1 cellular context compared by ENCODE assay signal in the genomic region with DNA sequence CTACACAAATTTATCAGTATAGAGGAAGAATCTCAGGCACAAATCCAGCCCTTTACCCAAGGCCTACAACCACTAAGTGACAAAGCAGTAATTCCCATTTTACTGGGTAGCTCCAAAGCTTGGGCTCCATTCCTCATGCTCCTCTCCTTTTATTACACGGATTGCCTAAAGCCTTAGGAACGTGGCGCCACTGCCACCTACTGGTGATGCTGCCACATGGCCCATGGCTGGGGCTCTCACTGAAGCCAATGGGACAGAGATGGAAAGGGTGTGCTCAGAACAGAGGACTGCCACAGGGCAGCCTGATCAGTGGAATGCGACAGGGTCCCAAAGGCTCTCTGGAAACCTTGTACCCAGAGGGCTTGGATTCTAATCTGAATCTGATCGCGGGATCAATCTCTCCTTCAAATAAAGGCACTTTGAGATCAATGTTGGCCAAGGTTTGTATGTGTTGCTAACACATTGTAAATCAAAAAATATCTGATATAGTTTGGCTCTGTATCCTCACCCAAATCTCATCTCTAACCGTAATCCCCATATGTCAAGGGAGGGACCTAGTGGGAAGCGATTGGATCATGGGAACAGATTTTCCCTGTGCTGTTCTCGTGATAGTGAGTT.
TF ChIP-seq lines count a peak whose summit lies in the region.

No MANE protein-coding gene starts in this region.

TF ChIP-seq in H1, 55 proteins besides CTCF, POLR2A, EP300 and RAD21 (continued from another document):
- TF ChIP-seq SP1 (IDR thresholded peaks at IDR 0.05; ENCODE audit: low read depth, low read length) (0 out of 2 replicates have a peak, but pooled peaks have one; percentile 23), TCF12 (IDR thresholded peaks at IDR 0.05; ENCODE audit: low read depth, low read length) (0 out of 2 replicates have a peak, but pooled peaks have one; percentile 34)
